13 cellular contexts compared by ENCODE assay signal in the genomic region with DNA sequence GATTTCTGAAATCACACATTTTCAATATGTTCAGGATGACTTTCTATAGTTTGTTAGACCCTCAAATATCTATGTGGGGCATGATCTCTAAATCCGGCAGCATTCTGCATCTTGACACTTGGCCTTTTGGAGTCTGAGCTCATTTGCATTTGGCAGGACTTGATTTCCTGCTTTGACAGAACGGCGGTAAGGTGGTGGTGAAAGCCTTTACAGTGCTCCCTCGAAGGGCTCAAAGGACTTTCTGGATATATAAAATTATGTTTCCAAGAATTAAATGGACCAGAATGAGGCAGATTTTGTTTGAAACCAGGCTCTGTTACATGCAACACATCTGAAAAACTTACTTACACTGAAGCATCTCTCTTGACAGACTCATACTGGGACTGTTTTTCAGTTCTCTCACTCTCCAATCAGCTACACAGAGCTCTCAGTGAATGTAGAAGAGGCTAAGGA.
DNase-seq lines count a peak whose midpoint lies in the region; ATAC-seq lines count a peak whose summit lies in the region.
"Had no signal": no experiment of that assay in that cellular context is flagged by ENCODE, and none has a peak within 500 bp of the region (broad histone marks: within the 10 kb centered on the region; RNA-seq: fewer than 3 reads in every experiment).

No MANE protein-coding gene starts in this region.

- H3K4me3 Mint-ChIP-seq in natural killer cell treated with Interleukin-12 subunit alpha and Interleukin-12 subunit beta and Interleukin-15 and Interleukin-18, amount 100 ng/mL, for 72 hours = no peak overlapping the region
- H3K4me3 Mint-ChIP-seq: natural killer cell; T-helper 1 cell treated with Interleukin-12 subunit alpha and Interleukin-12 subunit beta and Interleukin-4 antibody, amounts not matched to agents 30 μg/mL and 1 μg/mL, for 36 hours had no signal

- H3K27me3 Mint-ChIP-seq in natural killer cell treated with Interleukin-12 subunit alpha and Interleukin-12 subunit beta and Interleukin-15 and Interleukin-18, amount 100 ng/mL, for 72 hours = no peaks in the 10 kb centered on the region

- H3K9me3 ChIP-seq in adipocyte (ENCODE audit: control insufficient read depth, low read length) = no peaks in the 10 kb centered on the region

- DNase-seq in C1 segment of cervical spinal cord (lab: John Stamatoyannopoulos, UW) (peak in 9 of 14 donors; percentile 12 to 75 (median 40)), adipocyte (ENCODE audit: low read depth) (no peak), left ventricle myocardium superior (no peak), putamen (ENCODE audit: low spot score) (peak; percentile 32), T-helper 1 cell (no peak)
- no peak for DNase-seq in activated CD4-positive, alpha-beta T cell treated with anti-CD3 and anti-CD28 coated beads for 1 hour
- no peak for DNase-seq in natural killer cell treated with Interleukin-12 subunit alpha and Interleukin-12 subunit beta and Interleukin-15 and Interleukin-18, amount 100 ng/mL, for 72 hours (ENCODE audit: low spot score)
- DNase-seq in stimulated activated CD4-positive, alpha-beta T cell treated with anti-CD3 and anti-CD28 coated beads, Interleukin-15, amount 100 ng/mL, for 24 hours = no peak
- DNase-seq: activated T-cell treated with anti-CD3 and anti-CD28 coated beads, Interleukin-2, amount 50 U/mL, for 1 hour; H7; natural killer cell; NCI-H2171 had no signal

- intact Hi-C loops in left ventricle myocardium superior (cut with micrococcal nuclease) = loop anchor here (5.0 kb wide), 1 partner anchor 204 kb away; no protein-coding TSS in a partner anchor

- H3K27me3 ChIP-seq in adipocyte (replicated peaks; ENCODE audit: control insufficient read depth, insufficient read depth, low read length) = no peaks in the 10 kb centered on the region

- no peaks in the 10 kb centered on the region for H3K36me3 Mint-ChIP-seq in natural killer cell treated with Interleukin-12 subunit alpha and Interleukin-12 subunit beta and Interleukin-15 and Interleukin-18, amount 100 ng/mL, for 72 hours
- H3K36me3 Mint-ChIP-seq: natural killer cell had no signal

- no peaks in the 10 kb centered on the region for H3K9me3 Mint-ChIP-seq in natural killer cell treated with Interleukin-12 subunit alpha and Interleukin-12 subunit beta and Interleukin-15 and Interleukin-18, amount 100 ng/mL, for 72 hours
- H3K9me3 Mint-ChIP-seq: natural killer cell; T-helper 1 cell treated with Interleukin-12 subunit alpha and Interleukin-12 subunit beta and Interleukin-4 antibody, amounts not matched to agents 30 μg/mL and 1 μg/mL, for 36 hours had no signal

- H3K9ac ChIP-seq in adipocyte (ENCODE audit: low read length) = peak overlapping the region; percentile 86

- H3K4me3 ChIP-seq in adipocyte (ENCODE audit: low read length) = peak overlapping the region; percentile 85

- no peak overlapping the region for H3K27ac Mint-ChIP-seq in natural killer cell treated with Interleukin-12 subunit alpha and Interleukin-12 subunit beta and Interleukin-15 and Interleukin-18, amount 100 ng/mL, for 72 hours
- H3K27ac Mint-ChIP-seq: natural killer cell; T-helper 1 cell treated with Interleukin-12 subunit alpha and Interleukin-12 subunit beta and Interleukin-4 antibody, amounts not matched to agents 30 μg/mL and 1 μg/mL, for 36 hours had no signal

- no peaks in the 10 kb centered on the region for H3K36me3 ChIP-seq in adipocyte (ENCODE audit: control insufficient read depth, insufficient read depth, low read length, severe bottlenecking)

- H3K4me1 ChIP-seq in adipocyte (ENCODE audit: control insufficient read depth, insufficient read depth, low read length) = peaks cover 39% of the 10 kb centered on the region

- ATAC-seq in left ventricle myocardium superior = peak; percentile 40
- no peak for ATAC-seq in natural killer cell treated with Interleukin-12 subunit alpha and Interleukin-12 subunit beta and Interleukin-15 and Interleukin-18, amount 100 ng/mL, for 72 hours
- ATAC-seq: natural killer cell had no signal

- no peaks in the 10 kb centered on the region for H3K4me1 Mint-ChIP-seq in natural killer cell treated with Interleukin-12 subunit alpha and Interleukin-12 subunit beta and Interleukin-15 and Interleukin-18, amount 100 ng/mL, for 72 hours (ENCODE audit: low read depth in 2 of 2)
- H3K4me1 Mint-ChIP-seq: natural killer cell had no signal

Comparison
In these comparisons a context has a peak if more than half of its experiments do, and no peak if none do; other contexts are left out.
1. DNase-seq: peak in C1 segment of cervical spinal cord (9 of 14) and putamen (single experiment); none in adipocyte (single experiment), left ventricle myocardium superior (single experiment), activated CD4-positive, alpha-beta T cell treated with anti-CD3 and anti-CD28 coated beads for 1 hour (single experiment), natural killer cell treated with Interleukin-12 subunit alpha and Interleukin-12 subunit beta and Interleukin-15 and Interleukin-18, amount 100 ng/mL, for 72 hours (single experiment), stimulated activated CD4-positive, alpha-beta T cell treated with anti-CD3 and anti-CD28 coated beads, Interleukin-15, amount 100 ng/mL, for 24 hours (single experiment) and T-helper 1 cell (0 of 5).